Comparison of ENCODE assay signal across 9 cellular contexts in genomic region chr2:31297751-31298150, GRCh38.
DNase-seq lines count a peak whose midpoint lies in the region; ATAC-seq and TF ChIP-seq lines count a peak whose summit lies in the region.
"Had no signal": no experiment of that assay in that cellular context is flagged by ENCODE, and none has a peak within 500 bp of the region (broad histone marks: within the 10 kb centered on the region; RNA-seq: fewer than 3 reads in every experiment).

No MANE protein-coding gene starts in this region.

- TF ChIP-seq CTCF in lung (IDR thresholded peaks at IDR 0.05; ENCODE audit: control extremely low read depth, extremely low read depth): no peak

- WGBS in lung, 2 donors: 10 to 36% methylated on average over 1 of the region's 1 CpG

- H3K27me3 ChIP-seq in BLaER1 (no peaks in the 10 kb centered on the region), lung (ENCODE audit: control insufficient read depth, insufficient read depth) (no peaks in the 10 kb centered on the region)
- H3K27me3 ChIP-seq: MG63 had no signal

- no peaks in the 10 kb centered on the region for H3K9me3 Mint-ChIP-seq in activated T-helper 17 cell treated with anti-CD3 and anti-CD28 coated beads, Interleukin-2, amount 50 U/mL, for 72 hours

- H3K36me3 Mint-ChIP-seq in activated T-helper 17 cell treated with anti-CD3 and anti-CD28 coated beads, Interleukin-2, amount 50 U/mL, for 72 hours (ENCODE audit: low read depth): no peaks in the 10 kb centered on the region

- H3K4me3 Mint-ChIP-seq in activated T-helper 17 cell treated with anti-CD3 and anti-CD28 coated beads, Interleukin-2, amount 50 U/mL, for 72 hours: no peak overlapping the region

- peak; percentile 47 for ATAC-seq in HG03378 (IDR thresholded peaks at IDR 0.05; ENCODE audit: unreplicated experiment)
- peak; percentile 98 for ATAC-seq in activated T-helper 17 cell treated with anti-CD3 and anti-CD28 coated beads, Interleukin-2, amount 50 U/mL, for 72 hours (replicated peaks)
- ATAC-seq in lung (ENCODE audit: insufficient read depth, low FRiP score): peak; percentile 44
- no peak for ATAC-seq in GM18517 (IDR thresholded peaks at IDR 0.05; ENCODE audit: unreplicated experiment)
- ATAC-seq in GM21381 (IDR thresholded peaks at IDR 0.05; ENCODE audit: unreplicated experiment): no peak
- no peak for ATAC-seq in HG03354 (IDR thresholded peaks at IDR 0.05; ENCODE audit: poor library complexity, severe bottlenecking, unreplicated experiment)

- H3K4me1 Mint-ChIP-seq in activated T-helper 17 cell treated with anti-CD3 and anti-CD28 coated beads, Interleukin-2, amount 50 U/mL, for 72 hours: peaks cover 5% of the 10 kb centered on the region

- H3K36me3 ChIP-seq in BLaER1: no peaks in the 10 kb centered on the region
- no peaks in the 10 kb centered on the region for H3K36me3 ChIP-seq in lung (ENCODE audit: control insufficient read depth in 2 of 2, insufficient read depth in 2 of 2, low read length in 2 of 2)
- H3K36me3 ChIP-seq: MG63 had no signal

- peak overlapping the region; percentile 71 for H3K27ac Mint-ChIP-seq in activated T-helper 17 cell treated with anti-CD3 and anti-CD28 coated beads, Interleukin-2, amount 50 U/mL, for 72 hours

- DNase-seq in lung (ENCODE audit: low spot score): no peak
- no peak for DNase-seq in stimulated activated naive CD4-positive, alpha-beta T cell treated with Interleukin-2 at 50 U/mL for 16 hours (lab: John Stamatoyannopoulos, UW)
- DNase-seq: MG63 had no signal

- H3K9me3 ChIP-seq in BLaER1: no peaks in the 10 kb centered on the region
- H3K9me3 ChIP-seq in lung (ENCODE audit: control insufficient read depth in 2 of 2, insufficient read depth in 1 of 2, low read length in 1 of 2): no peaks in the 10 kb centered on the region
- H3K9me3 ChIP-seq: MG63 had no signal

- H3K4me3 ChIP-seq in BLaER1 (no peak overlapping the region), lung (no peak overlapping the region)
- H3K4me3 ChIP-seq: MG63 had no signal

- H3K27ac ChIP-seq in BLaER1 (no peak overlapping the region), lung (ENCODE audit: low read depth in 1 of 2, low read length in 1 of 2) (peak overlapping the region in 1 of 2 donors; percentile 81)

- no peaks in the 10 kb centered on the region for H4K20me1 ChIP-seq in BLaER1

- 0 out of 2 replicates have a peak overlapping the region, but pooled peaks have one; percentile 39 for H3K4me2 ChIP-seq in BLaER1

- H3K4me1 ChIP-seq in BLaER1: peaks cover 30% of the 10 kb centered on the region
- H3K4me1 ChIP-seq in lung (ENCODE audit: control insufficient read depth in 2 of 2, insufficient read depth in 2 of 2, low read length in 2 of 2): peaks cover 5 to 25% of the 10 kb centered on the region in 2 donors

- no peak overlapping the region for H3K9ac ChIP-seq in BLaER1

- H3K27me3 Mint-ChIP-seq in activated T-helper 17 cell treated with anti-CD3 and anti-CD28 coated beads, Interleukin-2, amount 50 U/mL, for 72 hours: peaks cover 6% of the 10 kb centered on the region

Comparison
In these comparisons a context has a peak if more than half of its experiments do, and no peak if none do; other contexts are left out.
1. ATAC-seq: peak in HG03378 (single experiment), activated T-helper 17 cell treated with anti-CD3 and anti-CD28 coated beads, Interleukin-2, amount 50 U/mL, for 72 hours (single experiment) and lung (single experiment); none in GM18517 (single experiment), GM21381 (single experiment) and HG03354 (single experiment).